In the genomic region with DNA sequence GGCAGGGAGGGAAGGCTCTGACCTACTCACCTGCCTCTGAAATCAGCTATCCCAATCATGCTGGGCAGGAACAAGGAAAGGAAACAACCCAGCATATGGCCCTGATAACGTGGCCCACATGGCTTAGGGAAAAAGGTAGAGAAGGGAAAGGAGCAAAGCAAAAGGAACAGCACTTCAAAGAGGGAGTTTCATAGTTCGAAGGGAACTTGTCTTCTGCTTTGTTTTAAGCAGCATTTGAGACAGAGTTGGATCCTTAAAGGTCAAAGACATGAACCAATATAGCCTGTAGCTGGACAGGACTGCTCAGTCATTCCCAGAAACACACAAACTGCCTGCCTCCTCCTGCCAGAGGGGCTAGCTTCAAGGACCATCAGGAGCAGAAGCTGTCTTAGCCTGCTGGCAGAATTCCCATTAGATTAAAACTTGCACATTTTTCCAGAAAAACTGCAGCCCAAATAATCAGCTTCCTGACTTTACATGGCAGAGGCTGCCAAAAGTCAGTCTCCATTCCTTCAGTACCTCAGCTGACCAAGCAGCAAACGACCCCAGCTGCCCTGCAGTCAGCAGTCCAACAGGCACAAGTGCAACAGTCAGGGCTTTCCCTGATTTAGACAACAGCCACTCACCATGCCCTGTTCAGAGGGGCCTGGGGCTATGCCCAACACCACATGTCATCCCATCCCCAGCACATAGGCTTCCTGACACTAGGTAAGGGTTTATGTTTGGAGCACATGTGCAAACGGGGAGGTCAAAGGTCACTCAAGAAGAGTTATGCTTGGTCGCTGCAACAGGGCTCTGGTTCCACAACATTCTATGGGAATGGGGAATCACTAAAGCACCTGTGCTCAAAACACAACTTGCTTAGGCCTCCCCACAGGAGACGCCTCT, we compare ENCODE assay signal across 1 cellular context.
TF ChIP-seq lines count a peak whose summit lies in the region.

No MANE protein-coding gene starts in this region.

TF ChIP-seq in K562, 482 proteins besides CTCF, POLR2A, EP300 and RAD21 (continued from another document):
- TF ChIP-seq, protein P1, sequence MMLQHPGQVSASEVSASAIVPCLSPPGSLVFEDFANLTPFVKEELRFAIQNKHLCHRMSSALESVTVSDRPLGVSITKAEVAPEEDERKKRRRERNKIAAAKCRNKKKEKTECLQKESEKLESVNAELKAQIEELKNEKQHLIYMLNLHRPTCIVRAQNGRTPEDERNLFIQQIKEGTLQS (IDR thresholded peaks at IDR 0.05) = no peak
- TF ChIP-seq, protein P1 (CRISPR knock-in tag; conservative IDR thresholded peaks at IDR 0.05) = no peak
